In genomic region chr10:128068398-128069285, GRCh38 we compare ENCODE assay signal across 12 cellular contexts. TPM values are rescaled to one million over a fixed set of nuclear protein-coding genes. Genes with fewer than 3 reads are reported as not detected.
DNase-seq lines count a peak whose midpoint lies in the region; ATAC-seq lines count a peak whose summit lies in the region.
"Had no signal": no experiment of that assay in that cellular context is flagged by ENCODE, and none has a peak within 500 bp of the region (broad histone marks: within the 10 kb centered on the region; RNA-seq: fewer than 3 reads in every experiment).

No MANE protein-coding gene starts in this region.

- ATAC-seq in HG03095 (IDR thresholded peaks at IDR 0.05; ENCODE audit: unreplicated experiment) (no peak), left cardiac atrium (no peak)

- peak; percentile 25 for DNase-seq in COLO668 (lab: John Stamatoyannopoulos, UW; ENCODE audit: unreplicated experiment)
- no peak for DNase-seq in Karpas-422
- no peak for DNase-seq in immature natural killer cell
- no peak for DNase-seq in HUDEP-2 (lab: John Stamatoyannopoulos, UW; ENCODE audit: unreplicated experiment in 76 of 76)
- no peak for DNase-seq in left cardiac atrium
- DNase-seq in posterior vena cava (ENCODE audit: low spot score), result no peak
- DNase-seq: activated gamma-delta T cell had no signal

- H3K36me3 ChIP-seq in BLaER1 (peaks cover 83% of the 10 kb centered on the region), Karpas-422 (ENCODE audit: insufficient read depth, low read length) (peaks cover 15% of the 10 kb centered on the region)

- H3K9me3 ChIP-seq in BLaER1 (no peaks in the 10 kb centered on the region), Karpas-422 (ENCODE audit: low read length) (no peaks in the 10 kb centered on the region)
- H3K9me3 ChIP-seq: body of pancreas, psoas muscle had no signal

- H3K4me3 Mint-ChIP-seq in immature natural killer cell, result no peak overlapping the region
- H3K4me3 Mint-ChIP-seq: stimulated activated naive CD8-positive, alpha-beta T cell treated with anti-CD3 and anti-CD28 coated beads, Interleukin-15, amount 100 ng/mL, for 72 hours had no signal

- H3K36me3 Mint-ChIP-seq in immature natural killer cell, result peaks cover 40 to 74% (median 45%) of the 10 kb centered on the region in 3 donors

- H3K27me3 Mint-ChIP-seq in immature natural killer cell (ENCODE audit: low read depth in 3 of 3), result peaks cover 12 to 26% (median 13%) of the 10 kb centered on the region in 3 donors
- H3K27me3 Mint-ChIP-seq: stimulated activated naive CD8-positive, alpha-beta T cell treated with anti-CD3 and anti-CD28 coated beads, Interleukin-15, amount 100 ng/mL, for 72 hours had no signal

- peak overlapping the region; percentile 64 for H3K4me2 ChIP-seq in BLaER1
- H3K4me2 ChIP-seq in Karpas-422 (ENCODE audit: low read depth, low read length, poor library complexity, severe bottlenecking), result no peak overlapping the region

- peak overlapping the region; percentile 61 to 87 (median 68) for H3K27ac Mint-ChIP-seq in immature natural killer cell
- H3K27ac Mint-ChIP-seq: stimulated activated naive CD8-positive, alpha-beta T cell treated with anti-CD3 and anti-CD28 coated beads, Interleukin-15, amount 100 ng/mL, for 72 hours had no signal

- H3K4me1 ChIP-seq in BLaER1 (peaks cover 95% of the 10 kb centered on the region), Karpas-422 (ENCODE audit: low read length) (peaks cover 40% of the 10 kb centered on the region)
- H3K4me1 ChIP-seq: body of pancreas had no signal

- H2AFZ ChIP-seq in Karpas-422 (ENCODE audit: low read length), result no peak overlapping the region

- no peaks in the 10 kb centered on the region for H3K9me2 ChIP-seq in Karpas-422 (replicated peaks; ENCODE audit: insufficient read depth, low read length)

- peaks cover 0 to 3% (median 0%) of the 10 kb centered on the region in 6 donors for H3K9me3 Mint-ChIP-seq in immature natural killer cell

- H3K27me3 ChIP-seq in BLaER1, result no peaks in the 10 kb centered on the region
- no peaks in the 10 kb centered on the region for H3K27me3 ChIP-seq in Karpas-422 (ENCODE audit: low read length)
- H3K27me3 ChIP-seq: body of pancreas had no signal

- H3K79me2 ChIP-seq in Karpas-422 (ENCODE audit: low read length), result no peaks in the 10 kb centered on the region

- H3K27ac ChIP-seq in BLaER1, result peak overlapping the region; percentile 71
- peak overlapping the region; percentile 55; the same call in 1 of the 2 replicates for H3K27ac ChIP-seq in Karpas-422 (ENCODE audit: low read length)
- H3K27ac ChIP-seq: body of pancreas, psoas muscle had no signal

- H3K9ac ChIP-seq in BLaER1 (peak overlapping the region; percentile 46; the same call in 1 of the 2 replicates), Karpas-422 (ENCODE audit: low read length) (no peak overlapping the region)

- H3K4me3 ChIP-seq in BLaER1, result no peak overlapping the region
- H3K4me3 ChIP-seq in Karpas-422 (ENCODE audit: low read length), result no peak overlapping the region
- H3K4me3 ChIP-seq: body of pancreas, psoas muscle had no signal

- peaks cover 64 to 65% of the 10 kb centered on the region in 2 donors for H3K4me1 Mint-ChIP-seq in immature natural killer cell

- H4K20me1 ChIP-seq in BLaER1, result peaks cover 39% of the 10 kb centered on the region
- H4K20me1 ChIP-seq in Karpas-422 (ENCODE audit: insufficient read depth, low read depth, low read length), result no peaks in the 10 kb centered on the region

- intact Hi-C loops in left cardiac atrium (cut with DNase I), result loop anchor here (2.0 to 10.0 kb wide), 3 partner anchors 54 to 162 kb away; partner anchors contain the start of gene PTPRE (in 2 of the 2)
- intact Hi-C loops in posterior vena cava (cut with DNase I), result loop anchor here (2.0 kb wide), 2 partner anchors 28 to 162 kb away; partner anchors contain the start of gene PTPRE (in 1 of the 2)

RNA-seq across cellular contexts. Expression of gene MKI67, which starts 57.6 kb away (rescaled TPM):
- total RNA-seq in Karpas-422 (2014; rRNA removed; shearing (Covaris generic); ENCODE audit: low replicate concordance), result 23.7 and 33.1 TPM in 2 replicates
- polyA plus RNA-seq in immature natural killer cell, result 1 to 10 TPM in 1 of 3 donors, under 1 TPM in 1, not detected in 1; 0.10 to 1.2 TPM
- total RNA-seq in left cardiac atrium (1 to 10 TPM in 1 of 2 donors, under 1 TPM in 1; 0.50 to 2.7 TPM), posterior vena cava (1 to 10 TPM in 1 of 2 donors, under 1 TPM in 1; 0.62 to 2.0 TPM)
